Comparison of ENCODE assay signal across 1 cellular context in genomic region chr3:49723631-49724551, GRCh38.
A peak's percentile ranks its signal among the peaks of the same experiment; 100 is the strongest.
TF ChIP-seq lines count a peak whose summit lies in the region.

TSS of gene GMPPB (minus strand) at chr3:49723951. CDS start at chr3:49723726, 225 bp downstream.

TF ChIP-seq in HepG2, 621 proteins besides CTCF, POLR2A, EP300 and RAD21 (continued from another document and continues in another):
- TF ChIP-seq FOXO1 (CRISPR knock-in tag; IDR thresholded peaks at IDR 0.05) (no peak; the same call in 1 of the 2 replicates), ATF1 (CRISPR knock-in tag; IDR thresholded peaks at IDR 0.05) (peak; percentile 84), ZNF10 (CRISPR knock-in tag; IDR thresholded peaks at IDR 0.05; ENCODE audit: borderline replicate concordance, low read depth) (no peak), ZMYM3 (CRISPR knock-in tag; IDR thresholded peaks at IDR 0.05) (no peak), HOXA3 (CRISPR knock-in tag; IDR thresholded peaks at IDR 0.05) (peak; percentile 91), ZFP62 (CRISPR knock-in tag; IDR thresholded peaks at IDR 0.05) (no peak), HOXA7 (CRISPR knock-in tag; IDR thresholded peaks at IDR 0.05) (no peak), NFATC3 (CRISPR knock-in tag; IDR thresholded peaks at IDR 0.05) (no peak), NAIF1 (CRISPR knock-in tag; IDR thresholded peaks at IDR 0.05; ENCODE audit: borderline replicate concordance) (0 out of 2 replicates have a peak, but pooled peaks have one; percentile 19), XRCC5 (optimal IDR thresholded peaks at IDR 0.05; ENCODE audit: low read length) (no peak), RFXAP (CRISPR knock-in tag; IDR thresholded peaks at IDR 0.05; ENCODE audit: borderline replicate concordance) (peak; percentile 98), NRL (CRISPR knock-in tag; IDR thresholded peaks at IDR 0.05; ENCODE audit: borderline replicate concordance) (peak; percentile 84; the same call in 1 of the 2 replicates), ZNF558 (CRISPR knock-in tag; IDR thresholded peaks at IDR 0.05; ENCODE audit: borderline replicate concordance) (peak; percentile 60; the same call in 1 of the 2 replicates), ZBTB21 (CRISPR knock-in tag; IDR thresholded peaks at IDR 0.05) (no peak), AGO2 (optimal IDR thresholded peaks at IDR 0.05; ENCODE audit: low read depth, low read length) (peak; percentile 98), ZBTB25 (CRISPR knock-in tag; IDR thresholded peaks at IDR 0.05) (no peak; the same call in 1 of the 2 replicates), ZBTB1 (CRISPR knock-in tag; IDR thresholded peaks at IDR 0.05; ENCODE audit: borderline replicate concordance) (no peak), NFKBIZ (CRISPR knock-in tag; IDR thresholded peaks at IDR 0.05) (no peak), ZBTB3 (CRISPR knock-in tag; IDR thresholded peaks at IDR 0.05; ENCODE audit: borderline replicate concordance, low read depth) (no peak), ZNF644 (CRISPR knock-in tag; IDR thresholded peaks at IDR 0.05; ENCODE audit: low read depth) (no peak), SMYD3 (CRISPR knock-in tag; IDR thresholded peaks at IDR 0.05) (no peak), ZC3H4 (CRISPR knock-in tag; IDR thresholded peaks at IDR 0.05; ENCODE audit: borderline replicate concordance) (no peak), CHD4 (IDR thresholded peaks at IDR 0.05; ENCODE audit: borderline replicate concordance, low read length) (no peak), ARID2 (CRISPR knock-in tag; IDR thresholded peaks at IDR 0.05; ENCODE audit: borderline replicate concordance) (no peak), SIX4 (CRISPR knock-in tag; IDR thresholded peaks at IDR 0.05) (no peak), TBX2 (CRISPR knock-in tag; IDR thresholded peaks at IDR 0.05; ENCODE audit: borderline replicate concordance) (peak; percentile 73; the same call in 1 of the 2 replicates), ZNF484 (CRISPR knock-in tag; IDR thresholded peaks at IDR 0.05; ENCODE audit: borderline replicate concordance, low read depth) (no peak), ZNF101 (CRISPR knock-in tag; IDR thresholded peaks at IDR 0.05; ENCODE audit: borderline replicate concordance, low read depth) (0 out of 2 replicates have a peak, but pooled peaks have one; percentile 22), ZNF362 (CRISPR knock-in tag; IDR thresholded peaks at IDR 0.05; ENCODE audit: borderline replicate concordance) (no peak), ZNF746 (CRISPR knock-in tag; IDR thresholded peaks at IDR 0.05) (peak; percentile 56; the same call in 1 of the 2 replicates), ZNF816 (CRISPR knock-in tag; IDR thresholded peaks at IDR 0.05; ENCODE audit: borderline replicate concordance) (no peak), HNRNPK (IDR thresholded peaks at IDR 0.05; ENCODE audit: low read depth, low read length, poor library complexity, severe bottlenecking) (peak; percentile 28), ZNF780A (CRISPR knock-in tag; IDR thresholded peaks at IDR 0.05) (0 out of 2 replicates have a peak, but pooled peaks have one; percentile 16), SKI (IDR thresholded peaks at IDR 0.05; ENCODE audit: partially characterized antibody) (peak; percentile 23), ZFX (CRISPR knock-in tag; IDR thresholded peaks at IDR 0.05; ENCODE audit: low read depth) (peak; percentile 85), HIC2 (CRISPR knock-in tag; IDR thresholded peaks at IDR 0.05; ENCODE audit: low read depth) (no peak), TERF1 (CRISPR knock-in tag; IDR thresholded peaks at IDR 0.05) (0 out of 2 replicates have a peak, but pooled peaks have one; percentile 63), ZNF510 (CRISPR knock-in tag; IDR thresholded peaks at IDR 0.05; ENCODE audit: low read depth) (peak; percentile 77; the same call in 1 of the 2 replicates)
- TF ChIP-seq, protein P1, sequence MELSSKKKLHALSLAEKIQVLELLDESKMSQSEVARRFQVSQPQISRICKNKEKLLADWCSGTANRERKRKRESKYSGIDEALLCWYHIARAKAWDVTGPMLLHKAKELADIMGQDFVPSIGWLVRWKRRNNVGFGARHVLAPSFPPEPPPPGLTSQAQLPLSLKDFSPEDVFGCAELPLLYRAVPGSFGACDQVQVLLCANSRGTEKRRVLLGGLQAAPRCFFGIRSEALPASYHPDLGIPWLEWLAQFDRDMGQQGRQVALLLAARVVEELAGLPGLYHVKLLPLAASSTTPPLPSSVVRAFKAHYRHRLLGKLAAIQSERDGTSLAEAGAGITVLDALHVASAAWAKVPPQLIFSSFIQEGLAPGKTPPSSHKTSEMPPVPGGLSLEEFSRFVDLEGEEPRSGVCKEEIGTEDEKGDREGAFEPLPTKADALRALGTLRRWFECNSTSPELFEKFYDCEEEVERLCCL (CRISPR knock-in tag; IDR thresholded peaks at IDR 0.05; ENCODE audit: borderline replicate concordance): no peak
- TF ChIP-seq, protein P2, sequence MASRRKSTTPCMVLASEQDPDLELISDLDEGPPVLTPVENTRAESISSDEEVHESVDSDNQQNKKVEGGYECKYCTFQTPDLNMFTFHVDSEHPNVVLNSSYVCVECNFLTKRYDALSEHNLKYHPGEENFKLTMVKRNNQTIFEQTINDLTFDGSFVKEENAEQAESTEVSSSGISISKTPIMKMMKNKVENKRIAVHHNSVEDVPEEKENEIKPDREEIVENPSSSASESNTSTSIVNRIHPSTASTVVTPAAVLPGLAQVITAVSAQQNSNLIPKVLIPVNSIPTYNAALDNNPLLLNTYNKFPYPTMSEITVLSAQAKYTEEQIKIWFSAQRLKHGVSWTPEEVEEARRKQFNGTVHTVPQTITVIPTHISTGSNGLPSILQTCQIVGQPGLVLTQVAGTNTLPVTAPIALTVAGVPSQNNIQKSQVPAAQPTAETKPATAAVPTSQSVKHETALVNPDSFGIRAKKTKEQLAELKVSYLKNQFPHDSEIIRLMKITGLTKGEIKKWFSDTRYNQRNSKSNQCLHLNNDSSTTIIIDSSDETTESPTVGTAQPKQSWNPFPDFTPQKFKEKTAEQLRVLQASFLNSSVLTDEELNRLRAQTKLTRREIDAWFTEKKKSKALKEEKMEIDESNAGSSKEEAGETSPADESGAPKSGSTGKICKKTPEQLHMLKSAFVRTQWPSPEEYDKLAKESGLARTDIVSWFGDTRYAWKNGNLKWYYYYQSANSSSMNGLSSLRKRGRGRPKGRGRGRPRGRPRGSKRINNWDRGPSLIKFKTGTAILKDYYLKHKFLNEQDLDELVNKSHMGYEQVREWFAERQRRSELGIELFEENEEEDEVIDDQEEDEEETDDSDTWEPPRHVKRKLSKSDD (CRISPR knock-in tag; IDR thresholded peaks at IDR 0.05; ENCODE audit: low read depth): peak; percentile 49; the same call in 1 of the 2 replicates
- TF ChIP-seq, protein P3, sequence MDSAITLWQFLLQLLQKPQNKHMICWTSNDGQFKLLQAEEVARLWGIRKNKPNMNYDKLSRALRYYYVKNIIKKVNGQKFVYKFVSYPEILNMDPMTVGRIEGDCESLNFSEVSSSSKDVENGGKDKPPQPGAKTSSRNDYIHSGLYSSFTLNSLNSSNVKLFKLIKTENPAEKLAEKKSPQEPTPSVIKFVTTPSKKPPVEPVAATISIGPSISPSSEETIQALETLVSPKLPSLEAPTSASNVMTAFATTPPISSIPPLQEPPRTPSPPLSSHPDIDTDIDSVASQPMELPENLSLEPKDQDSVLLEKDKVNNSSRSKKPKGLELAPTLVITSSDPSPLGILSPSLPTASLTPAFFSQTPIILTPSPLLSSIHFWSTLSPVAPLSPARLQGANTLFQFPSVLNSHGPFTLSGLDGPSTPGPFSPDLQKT (CRISPR knock-in tag; IDR thresholded peaks at IDR 0.05; ENCODE audit: borderline replicate concordance): no peak
- TF ChIP-seq, protein P4, sequence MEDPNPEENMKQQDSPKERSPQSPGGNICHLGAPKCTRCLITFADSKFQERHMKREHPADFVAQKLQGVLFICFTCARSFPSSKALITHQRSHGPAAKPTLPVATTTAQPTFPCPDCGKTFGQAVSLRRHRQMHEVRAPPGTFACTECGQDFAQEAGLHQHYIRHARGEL (CRISPR knock-in tag; IDR thresholded peaks at IDR 0.05): peak; percentile 89
- TF ChIP-seq, protein P5, sequence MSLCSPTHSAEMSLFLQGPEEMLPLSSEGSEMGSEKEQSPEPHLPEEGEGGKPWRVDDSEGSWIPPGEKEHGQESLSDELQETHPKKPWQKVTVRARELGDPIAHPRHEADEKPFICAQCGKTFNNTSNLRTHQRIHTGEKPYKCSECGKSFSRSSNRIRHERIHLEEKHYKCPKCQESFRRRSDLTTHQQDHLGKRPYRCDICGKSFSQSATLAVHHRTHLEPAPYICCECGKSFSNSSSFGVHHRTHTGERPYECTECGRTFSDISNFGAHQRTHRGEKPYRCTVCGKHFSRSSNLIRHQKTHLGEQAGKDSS (CRISPR knock-in tag; IDR thresholded peaks at IDR 0.05; ENCODE audit: borderline replicate concordance, low read depth): no peak
- TF ChIP-seq, protein P6, sequence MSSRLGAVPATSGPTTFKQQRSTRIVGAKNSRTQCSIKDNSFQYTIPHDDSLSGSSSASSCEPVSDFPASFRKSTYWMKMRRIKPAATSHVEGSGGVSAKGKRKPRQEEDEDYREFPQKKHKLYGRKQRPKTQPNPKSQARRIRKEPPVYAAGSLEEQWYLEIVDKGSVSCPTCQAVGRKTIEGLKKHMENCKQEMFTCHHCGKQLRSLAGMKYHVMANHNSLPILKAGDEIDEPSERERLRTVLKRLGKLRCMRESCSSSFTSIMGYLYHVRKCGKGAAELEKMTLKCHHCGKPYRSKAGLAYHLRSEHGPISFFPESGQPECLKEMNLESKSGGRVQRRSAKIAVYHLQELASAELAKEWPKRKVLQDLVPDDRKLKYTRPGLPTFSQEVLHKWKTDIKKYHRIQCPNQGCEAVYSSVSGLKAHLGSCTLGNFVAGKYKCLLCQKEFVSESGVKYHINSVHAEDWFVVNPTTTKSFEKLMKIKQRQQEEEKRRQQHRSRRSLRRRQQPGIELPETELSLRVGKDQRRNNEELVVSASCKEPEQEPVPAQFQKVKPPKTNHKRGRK (CRISPR knock-in tag; IDR thresholded peaks at IDR 0.05): no peak
- TF ChIP-seq, protein P7, sequence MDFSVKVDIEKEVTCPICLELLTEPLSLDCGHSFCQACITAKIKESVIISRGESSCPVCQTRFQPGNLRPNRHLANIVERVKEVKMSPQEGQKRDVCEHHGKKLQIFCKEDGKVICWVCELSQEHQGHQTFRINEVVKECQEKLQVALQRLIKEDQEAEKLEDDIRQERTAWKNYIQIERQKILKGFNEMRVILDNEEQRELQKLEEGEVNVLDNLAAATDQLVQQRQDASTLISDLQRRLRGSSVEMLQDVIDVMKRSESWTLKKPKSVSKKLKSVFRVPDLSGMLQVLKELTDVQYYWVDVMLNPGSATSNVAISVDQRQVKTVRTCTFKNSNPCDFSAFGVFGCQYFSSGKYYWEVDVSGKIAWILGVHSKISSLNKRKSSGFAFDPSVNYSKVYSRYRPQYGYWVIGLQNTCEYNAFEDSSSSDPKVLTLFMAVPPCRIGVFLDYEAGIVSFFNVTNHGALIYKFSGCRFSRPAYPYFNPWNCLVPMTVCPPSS (IDR thresholded peaks at IDR 0.05): no peak
